In the genomic region with DNA sequence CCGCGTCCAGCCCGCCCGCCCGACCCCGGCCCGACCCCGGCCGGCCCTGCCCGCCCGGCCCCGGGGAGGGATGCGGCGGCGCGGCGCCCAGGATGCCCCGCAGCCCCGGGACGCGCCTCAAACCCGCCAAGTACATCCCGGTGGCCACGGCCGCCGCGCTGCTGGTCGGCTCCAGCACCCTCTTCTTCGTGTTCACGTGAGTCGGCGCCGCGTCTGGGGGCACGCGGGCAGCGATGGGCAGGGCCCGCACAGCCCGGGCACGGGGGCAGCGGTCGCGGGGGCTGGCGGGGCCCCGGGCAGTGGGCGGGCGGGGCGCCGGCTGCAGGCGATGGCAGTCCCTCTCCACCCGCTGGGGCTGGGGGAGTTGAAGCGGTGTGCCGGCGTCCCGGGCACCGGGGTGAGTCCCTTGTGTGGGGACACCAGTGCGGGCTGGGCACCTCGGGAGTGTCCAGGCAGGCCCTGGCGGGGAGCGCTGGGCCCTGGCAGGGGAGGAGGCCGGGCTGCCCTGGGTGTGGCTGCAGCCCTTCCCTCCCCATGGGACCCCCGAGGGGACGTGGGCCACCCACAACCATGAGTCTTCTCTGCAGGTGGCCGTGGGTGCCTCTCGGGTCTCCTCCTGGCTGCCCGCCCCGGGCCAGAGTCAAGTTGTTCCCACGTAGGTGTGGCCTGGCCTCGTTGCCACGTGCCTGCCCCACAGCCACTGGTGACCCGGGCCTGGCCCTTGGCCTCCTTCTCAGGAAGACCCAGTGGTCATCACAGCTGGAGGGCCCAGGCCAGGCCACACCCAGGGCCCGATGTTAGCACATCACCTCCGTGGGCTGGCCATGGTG, we compare ENCODE assay signal across 6 cellular contexts. TPM values are rescaled to one million over a fixed set of nuclear protein-coding genes. Genes with fewer than 3 reads are reported as not detected.
A peak's percentile ranks its signal among the peaks of the same experiment; 100 is the strongest.
DNase-seq lines count a peak whose midpoint lies in the region; ATAC-seq and TF ChIP-seq lines count a peak whose summit lies in the region.

No MANE protein-coding gene starts in this region.

- H3K27me3 Mint-ChIP-seq in brain (no peaks in the 10 kb centered on the region), nephron (ENCODE audit: low read depth) (no peaks in the 10 kb centered on the region)

- H3K27ac Mint-ChIP-seq in brain (peak overlapping the region in 2 of 5 experiments; percentile 82 to 89), nephron (no peak overlapping the region)

- H3K4me3 Mint-ChIP-seq in brain (peak overlapping the region; percentile 80 to 86 (median 81)), nephron (peak overlapping the region; percentile 78 to 88 (median 87))

- TF ChIP-seq CTCF in brain (conservative IDR thresholded peaks at IDR 0.05) (no peak), nephron (IDR thresholded peaks at IDR 0.05; ENCODE audit: unreplicated experiment in 3 of 3) (no peak)

- peak; percentile 34 for DNase-seq in stimulated activated CD4-positive, alpha-beta T cell treated with anti-CD3 and anti-CD28 coated beads, Interleukin-4, amount 100 ng/mL, for 1 hour
- DNase-seq in stimulated activated CD4-positive, alpha-beta T cell treated with anti-CD3 and anti-CD28 coated beads, Interleukin-2, amount 100 ng/mL, for 48 hours: no peak
- no peak for DNase-seq in NCI-H2171 (lab: John Stamatoyannopoulos, UW)

- H3K36me3 Mint-ChIP-seq in brain (peaks cover 4% of the 10 kb centered on the region), nephron (ENCODE audit: low read depth) (peaks cover 10% of the 10 kb centered on the region)

- H3K4me1 Mint-ChIP-seq in brain (peaks cover 38% of the 10 kb centered on the region), nephron (peaks cover 12% of the 10 kb centered on the region)

- ATAC-seq in GM19324 (IDR thresholded peaks at IDR 0.05; ENCODE audit: low FRiP score, unreplicated experiment): no peak

- H3K9me3 Mint-ChIP-seq in brain (no peaks in the 10 kb centered on the region), nephron (no peaks in the 10 kb centered on the region)

RNA-seq across cellular contexts. Expression of a gene that starts 0.5 kb away (rescaled TPM):
- polyA plus RNA-seq in brain (ENCODE audit: insufficient read depth, low read depth, low replicate concordance): 33.7 TPM

RNA-seq across cellular contexts. Expression of a gene that starts 15.0 kb away (rescaled TPM):
- polyA plus RNA-seq in brain (ENCODE audit: insufficient read depth, low read depth, low replicate concordance): 31.3 TPM

RNA-seq across cellular contexts. Expression of a gene that starts 16.2 kb away (rescaled TPM):
- 197 TPM for polyA plus RNA-seq in brain (ENCODE audit: insufficient read depth, low read depth, low replicate concordance)

RNA-seq across cellular contexts. Expression of a gene that starts 18.8 kb away (rescaled TPM):
- polyA plus RNA-seq in brain (ENCODE audit: insufficient read depth, low read depth, low replicate concordance): 1.6 TPM

RNA-seq across cellular contexts. Expression of a gene that starts 52.0 kb away (rescaled TPM):
- polyA plus RNA-seq in brain (ENCODE audit: insufficient read depth, low read depth, low replicate concordance): 18.9 TPM
